Comparison of ENCODE assay signal across 8 cellular contexts in genomic region chr14:100108042-100108825, GRCh38. TPM values are rescaled to one million over a fixed set of nuclear protein-coding genes. Genes with fewer than 3 reads are reported as not detected.
DNase-seq lines count a peak whose midpoint lies in the region; ATAC-seq lines count a peak whose summit lies in the region.

No MANE protein-coding gene starts in this region.

- in situ Hi-C loops in G401 (cut with HindIII; ENCODE audit: low sequenced_read_pairs), result no loop called here

- no peaks in the 10 kb centered on the region for H3K9me3 Mint-ChIP-seq in activated naive CD8-positive, alpha-beta T cell treated with anti-CD3 and anti-CD28 coated beads, Interleukin-2, amount 50 U/mL, for 24 hours

- intact Hi-C loops in left ventricle myocardium superior (cut with micrococcal nuclease) (loop anchor here (5.0 kb wide), 1 partner anchor 126 kb away; no protein-coding TSS in a partner anchor), sciatic nerve (cut with DNase I) (no loop called here)

- no peak overlapping the region for H3K4me3 Mint-ChIP-seq in activated naive CD8-positive, alpha-beta T cell treated with anti-CD3 and anti-CD28 coated beads, Interleukin-2, amount 50 U/mL, for 24 hours

- ATAC-seq in activated naive CD8-positive, alpha-beta T cell treated with anti-CD3 and anti-CD28 coated beads, Interleukin-2, amount 50 U/mL, for 24 hours, result peak; percentile 69
- ATAC-seq in left ventricle myocardium superior (peak; percentile 87), sciatic nerve (peak; percentile 84)

- no peaks in the 10 kb centered on the region for H3K27me3 Mint-ChIP-seq in activated naive CD8-positive, alpha-beta T cell treated with anti-CD3 and anti-CD28 coated beads, Interleukin-2, amount 50 U/mL, for 24 hours

- H3K4me1 Mint-ChIP-seq in activated naive CD8-positive, alpha-beta T cell treated with anti-CD3 and anti-CD28 coated beads, Interleukin-2, amount 50 U/mL, for 24 hours, result peaks cover 69% of the 10 kb centered on the region

- H3K36me3 Mint-ChIP-seq in activated naive CD8-positive, alpha-beta T cell treated with anti-CD3 and anti-CD28 coated beads, Interleukin-2, amount 50 U/mL, for 24 hours (ENCODE audit: low read depth), result peaks cover 49% of the 10 kb centered on the region

- DNase-seq in G401 (ENCODE audit: low spot score) (peak; percentile 69), HCEC 1CT (peak; percentile 53), NAMALWA (ENCODE audit: low spot score) (peak; percentile 84), T-helper 1 cell (peak; percentile 66 to 89 (median 79)), left ventricle myocardium superior (peak; percentile 91), sciatic nerve (ENCODE audit: low spot score) (peak; percentile 89), cerebellum (ENCODE audit: low spot score) (no peak)
- peak; percentile 94 for DNase-seq in activated naive CD8-positive, alpha-beta T cell treated with anti-CD3 and anti-CD28 coated beads, Interleukin-2, amount 50 U/mL, for 24 hours

- H3K27ac Mint-ChIP-seq in activated naive CD8-positive, alpha-beta T cell treated with anti-CD3 and anti-CD28 coated beads, Interleukin-2, amount 50 U/mL, for 24 hours, result peak overlapping the region; percentile 94

RNA-seq across cellular contexts. Expression of gene EVL, which starts 43.0 kb away (rescaled TPM):
- 38.1 and 53.8 TPM in 2 replicates for total RNA-seq in G401 (2014; rRNA removed; shearing (Covaris generic))
- total RNA-seq in left ventricle myocardium superior (54.4 TPM), sciatic nerve (87.2 TPM), cerebellum (120 TPM)

RNA-seq across cellular contexts. Expression of gene DEGS2, which starts 51.2 kb away (rescaled TPM):
- 0.95 and 5.0 TPM in 2 replicates for total RNA-seq in G401 (2014; rRNA removed; shearing (Covaris generic))
- total RNA-seq in left ventricle myocardium superior (not detected), sciatic nerve (3.4 TPM), cerebellum (2.0 TPM)
